Comparison of ENCODE assay signal across 8 cellular contexts in genomic region chr1:161225534-161226319, GRCh38. TPM values are rescaled to one million over a fixed set of nuclear protein-coding genes. Genes with fewer than 3 reads are reported as not detected.
A peak's percentile ranks its signal among the peaks of the same experiment; 100 is the strongest.
DNase-seq lines count a peak whose midpoint lies in the region; ATAC-seq and TF ChIP-seq lines count a peak whose summit lies in the region.

Gene TOMM40L, plus strand, starts transcription at chr1:161226060. Its CDS starts 430 bp downstream, at chr1:161226490.

- POLR2A ChIA-PET in CD4-positive, alpha-beta memory T cell (lab: Charles Lee; ENCODE audit: partially characterized antibody) = interaction anchor here (0.6 to 5.1 kb wide), 31 partner anchors 8 to 180 kb away, joined by 3 to 112 read pairs (median 6); partner anchors contain the start of genes ARHGAP30, CFAP126, DEDD and FCER1G

- CTCF ChIA-PET in CD4-positive, alpha-beta memory T cell (lab: Charles Lee; ENCODE audit: partially characterized antibody) = interaction anchor here (0.7 to 13.2 kb wide), 37 partner anchors 9 to 228 kb away, joined by 3 to 245 read pairs (median 7); partner anchors contain the start of genes ADAMTS4, ARHGAP30, B4GALT3 and CFAP126

- DNase-seq in CD4-positive, alpha-beta memory T cell = peak; percentile 85 to 97 (median 95)
- peak; percentile 97 for DNase-seq in NCI-H774 (lab: John Stamatoyannopoulos, UW)
- peak; percentile 85 to 90 for DNase-seq in activated CD4-positive, alpha-beta T cell treated with anti-CD3 and anti-CD28 coated beads, Interleukin-2, amount 50 U/mL, for 48 hours
- peak; percentile 85 to 93 (median 90) for DNase-seq in right lobe of liver
- peak; percentile 75 to 93 for DNase-seq in stimulated activated CD4-positive, alpha-beta T cell treated with anti-CD3 and anti-CD28 coated beads, Interleukin-4, amount 100 ng/mL, for 4 hours

- peaks cover 20 to 37% (median 29%) of the 10 kb centered on the region in 4 donors for H3K4me1 Mint-ChIP-seq in CD4-positive, alpha-beta memory T cell

- peaks cover 4 to 30% of the 10 kb centered on the region in 2 donors for H3K36me3 Mint-ChIP-seq in CD4-positive, alpha-beta memory T cell

- H3K4me3 Mint-ChIP-seq in CD4-positive, alpha-beta memory T cell = peak within 1 kb of the TSS; percentile 96 to 100 (median 98)

- intact Hi-C loops in CD4-positive, alpha-beta memory T cell (cut with micrococcal nuclease) = loop anchor here (1.0 to 10.0 kb wide), 10 partner anchors 15 to 519 kb away; partner anchors contain the start of genes B4GALT3, CFAP126, DEDD and DUSP12
- intact Hi-C loops in right lobe of liver (cut with DNase I) = no loop called here

- peak within 1 kb of the TSS; percentile 67 to 91 for H3K4me3 ChIP-seq in CD4-positive, alpha-beta memory T cell (ENCODE audit: low read length in 2 of 2)
- peak within 1 kb of the TSS; percentile 95 to 98 for H3K4me3 ChIP-seq in duodenal mucosa (ENCODE audit: low read depth in 1 of 2, low read length in 2 of 2)
- peak within 1 kb of the TSS; percentile 61 to 73 (median 66) for H3K4me3 ChIP-seq in right lobe of liver

- peak within 1 kb of the TSS; percentile 82 to 98 for H3K9ac ChIP-seq in duodenal mucosa (ENCODE audit: low read depth in 1 of 2, low read length in 2 of 2)

- no peaks in the 10 kb centered on the region for H3K9me3 Mint-ChIP-seq in CD4-positive, alpha-beta memory T cell

- TF ChIP-seq POLR2A in right lobe of liver (IDR thresholded peaks at IDR 0.05) = peak; percentile 60

- peaks cover 24% of the 10 kb centered on the region for H3K36me3 ChIP-seq in CD4-positive, alpha-beta memory T cell (ENCODE audit: insufficient read depth, low read length)
- H3K36me3 ChIP-seq in duodenal mucosa (ENCODE audit: control insufficient read depth in 1 of 2, insufficient read depth in 2 of 2, low read length in 2 of 2) (peaks cover 22 to 29% of the 10 kb centered on the region in 2 donors), right lobe of liver (peaks cover 0 to 26% (median 11%) of the 10 kb centered on the region in 4 donors)

- peak; percentile 31 to 48 (median 42) for TF ChIP-seq CTCF in right lobe of liver (IDR thresholded peaks at IDR 0.05)

- peak within 1 kb of the TSS; percentile 63 for H3K27ac ChIP-seq in CD4-positive, alpha-beta memory T cell (ENCODE audit: low read depth, low read length)
- H3K27ac ChIP-seq in duodenal mucosa (ENCODE audit: low read depth, low read length) (peak within 1 kb of the TSS; percentile 34), right lobe of liver (peak within 1 kb of the TSS; percentile 69 to 84 (median 79))

- WGBS in right lobe of liver (ENCODE audit: insufficient coverage, low coverage, low lambda C conversion rate, missing lambda C conversion rate) = 0% methylated on average over 16 of the region's 16 CpGs

- H3K27ac Mint-ChIP-seq in CD4-positive, alpha-beta memory T cell = peak within 1 kb of the TSS; percentile 89 to 98 (median 97)

- no peaks in the 10 kb centered on the region for H3K27me3 ChIP-seq in CD4-positive, alpha-beta memory T cell (ENCODE audit: insufficient read depth, low read length)
- H3K27me3 ChIP-seq in duodenal mucosa (ENCODE audit: control insufficient read depth in 1 of 2, insufficient read depth in 2 of 2, low read length in 2 of 2) = no peaks in the 10 kb centered on the region
- no peaks in the 10 kb centered on the region for H3K27me3 ChIP-seq in right lobe of liver

- H3K27me3 Mint-ChIP-seq in CD4-positive, alpha-beta memory T cell = no peaks in the 10 kb centered on the region

- peaks cover 28% of the 10 kb centered on the region for H3K4me1 ChIP-seq in CD4-positive, alpha-beta memory T cell (ENCODE audit: insufficient read depth, low read length)
- H3K4me1 ChIP-seq in duodenal mucosa (ENCODE audit: control insufficient read depth in 1 of 2, insufficient read depth in 2 of 2, low read length in 2 of 2) (peaks cover 37 to 40% of the 10 kb centered on the region in 2 donors), right lobe of liver (peaks cover 0 to 48% (median 8%) of the 10 kb centered on the region in 4 donors)

- no peaks in the 10 kb centered on the region for H3K9me3 ChIP-seq in CD4-positive, alpha-beta memory T cell (ENCODE audit: control insufficient read depth in 1 of 2, low read length in 2 of 2)
- H3K9me3 ChIP-seq in duodenal mucosa (ENCODE audit: control insufficient read depth in 1 of 2, low read length in 2 of 2) (no peaks in the 10 kb centered on the region), right lobe of liver (no peaks in the 10 kb centered on the region)

- ATAC-seq in GM19397 (IDR thresholded peaks at IDR 0.05; ENCODE audit: unreplicated experiment) (peak; percentile 90), HG03571 (IDR thresholded peaks at IDR 0.05; ENCODE audit: unreplicated experiment) (peak; percentile 90), right lobe of liver (peak; percentile 62 to 81 (median 66))

RNA-seq across cellular contexts. Expression of gene TOMM40L, which starts in this region (rescaled TPM):
- 1 to 10 TPM; 8.2 to 8.8 TPM for total RNA-seq in CD4-positive, alpha-beta memory T cell
- 1 to 10 TPM; 2.9 to 6.9 TPM for polyA plus RNA-seq in CD4-positive, alpha-beta memory T cell
- 10 to 100 TPM in 3 of 6 experiments, 1 to 10 TPM in 3; 4.3 to 18.5 (median 8.1) TPM for total RNA-seq in right lobe of liver

Comparison
In these comparisons a context has a peak if more than half of its experiments do, and no peak if none do; other contexts are left out.
1. Peak in every context shown above with its lines: DNase-seq, ATAC-seq, H3K4me3 ChIP-seq and H3K27ac ChIP-seq.